ENCODE assay signal across 8 cellular contexts in the genomic region with DNA sequence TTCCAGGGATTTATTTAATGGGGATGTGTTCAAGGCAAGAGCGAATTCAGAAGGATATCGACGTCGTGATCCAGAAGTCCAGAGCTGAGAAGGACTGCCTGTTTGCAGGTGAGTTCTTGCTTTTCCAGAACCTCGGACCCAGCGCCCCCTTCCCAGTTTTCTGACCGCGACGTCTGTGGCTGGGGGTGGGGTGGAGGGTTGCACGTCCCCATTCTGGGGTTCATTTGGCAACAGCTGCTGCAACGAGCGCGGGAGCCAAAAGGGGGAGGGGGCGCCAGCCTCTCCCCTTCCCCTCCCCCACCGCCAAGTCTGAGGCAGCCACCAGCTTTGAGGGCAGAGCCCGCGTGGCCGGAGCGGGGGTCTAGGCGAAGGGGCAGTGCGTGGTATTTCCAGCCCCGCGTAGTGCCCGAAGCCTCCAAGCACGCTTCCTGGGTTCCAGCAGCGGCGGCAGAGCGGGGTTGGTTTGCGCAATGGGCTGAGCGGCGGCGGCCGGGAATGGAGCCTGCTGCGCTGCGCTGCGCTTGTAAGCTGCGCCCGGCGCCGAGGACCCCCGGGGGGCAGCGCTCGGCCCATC. TPM values are rescaled to one million over a fixed set of nuclear protein-coding genes. Genes with fewer than 3 reads are reported as not detected.
DNase-seq lines count a peak whose midpoint lies in the region; ATAC-seq, FAIRE-seq and TF ChIP-seq lines count a peak whose summit lies in the region.

No MANE protein-coding gene starts in this region.

- DNase-seq in EH (ENCODE audit: low read depth) (peak; percentile 49), SK-N-MC (ENCODE audit: low read depth, low spot score) (no peak), choroid plexus epithelial cell (ENCODE audit: low read depth) (peak; percentile 58), D721Med (ENCODE audit: insufficient read length, low spot score) (no peak)
- peak; percentile 8 to 10 for DNase-seq in stimulated activated CD8-positive, alpha-beta memory T cell treated with anti-CD3 and anti-CD28 coated beads, Interleukin-4, amount 100 ng/mL, for 1 hour (ENCODE audit: low read depth in 2 of 2, low spot score in 1 of 2)

- under 1% methylated on average over 43 of the region's 43 CpGs for WGBS in liver

- ATAC-seq in GM21360 (IDR thresholded peaks at IDR 0.05; ENCODE audit: unreplicated experiment) (peak; percentile 35), HG03575 (IDR thresholded peaks at IDR 0.05; ENCODE audit: extremely low read depth, insufficient number of reproducible peaks, low FRiP score, unreplicated experiment) (peak; percentile 18)

- H3K4me3 ChIP-seq in SK-N-MC (peak overlapping the region; percentile 96), choroid plexus epithelial cell (ENCODE audit: low read depth, low read length) (peak overlapping the region; percentile 90), liver (ENCODE audit: low read depth in 1 of 3, low read length in 3 of 3) (peak overlapping the region; percentile 73 to 95 (median 93))

- H3K9me3 ChIP-seq in SK-N-MC (ENCODE audit: low read depth, low read length) = no peaks in the 10 kb centered on the region
- H3K9me3 ChIP-seq in liver (ENCODE audit: control insufficient read depth in 4 of 4, low read length in 3 of 4) = no peaks in the 10 kb centered on the region

- no peaks in the 10 kb centered on the region for H3K27me3 ChIP-seq in liver (ENCODE audit: control insufficient read depth in 4 of 4, insufficient read depth in 4 of 4, low read length in 3 of 4)

- H3K36me3 ChIP-seq in SK-N-MC (ENCODE audit: insufficient read depth, low read length) = no peaks in the 10 kb centered on the region
- H3K36me3 ChIP-seq in liver (ENCODE audit: control insufficient read depth in 4 of 4, insufficient read depth in 3 of 4, low read depth in 1 of 4, low read length in 3 of 4) = no peaks in the 10 kb centered on the region

- TF ChIP-seq CTCF in choroid plexus epithelial cell (conservative IDR thresholded peaks at IDR 0.05; ENCODE audit: low read depth, low read length) (no peak), liver (IDR thresholded peaks at IDR 0.05; ENCODE audit: low read depth, low read length, missing input control) (no peak), D721Med (IDR thresholded peaks at IDR 0.05; ENCODE audit: insufficient read depth, missing control alignments) (no peak)

- no peak for FAIRE-seq in D721Med (lab: Jason Lieb, UNC)

- H3K27ac ChIP-seq in SK-N-MC = no peak overlapping the region
- peak overlapping the region; percentile 92 to 93 for H3K27ac ChIP-seq in liver (ENCODE audit: low read depth in 1 of 2, low read length in 2 of 2)

- H3K9ac ChIP-seq in SK-N-MC (ENCODE audit: insufficient read length) (peak overlapping the region; percentile 88), liver (ENCODE audit: low read depth in 1 of 2, low read length in 2 of 2) (peak overlapping the region; percentile 87 to 93)

- peaks cover 0 to 5% (median 3%) of the 10 kb centered on the region in 4 donors for H3K4me1 ChIP-seq in liver (ENCODE audit: control insufficient read depth in 4 of 4, insufficient read depth in 4 of 4, low read length in 3 of 4)

- TF ChIP-seq RAD21 in liver (IDR thresholded peaks at IDR 0.05) = no peak

TF ChIP-seq in liver, 16 proteins besides CTCF, POLR2A, EP300 and RAD21:
- no peak for TF ChIP-seq JUND (IDR thresholded peaks at IDR 0.05)
- TF ChIP-seq TAF1 (conservative IDR thresholded peaks at IDR 0.05) = no peak
- TF ChIP-seq YY1 (IDR thresholded peaks at IDR 0.05) = peak; percentile 51
- TF ChIP-seq HNF4G (IDR thresholded peaks at IDR 0.05) = no peak
- no peak for TF ChIP-seq FOXA1 (IDR thresholded peaks at IDR 0.05)
TF ChIP-seq in liver: peak in this region for 1.

RNA-seq across cellular contexts. Expression of a gene that starts 0.7 kb away (rescaled TPM):
- 10 to 100 TPM in 1 of 2 donors, 1 to 10 TPM in 1; 8.1 to 16.0 TPM for total RNA-seq in liver
- polyA plus RNA-seq in liver = 1 to 10 TPM; 3.9 to 6.2 TPM

Comparison
In these comparisons a context has a peak if more than half of its experiments do, and no peak if none do; other contexts are left out.
1. DNase-seq: peak in EH (single experiment), choroid plexus epithelial cell (single experiment) and stimulated activated CD8-positive, alpha-beta memory T cell treated with anti-CD3 and anti-CD28 coated beads, Interleukin-4, amount 100 ng/mL, for 1 hour (2 of 2); none in SK-N-MC (single experiment) and D721Med (single experiment).
2. Peak in every context shown above with its lines, with median percentiles within 50 percentile points of each other: H3K4me3 ChIP-seq.